Comparison of ENCODE assay signal across 12 cellular contexts in genomic region chr21:44082648-44083436, GRCh38. TPM values are rescaled to one million over a fixed set of nuclear protein-coding genes. Genes with fewer than 3 reads are reported as not detected.
DNase-seq lines count a peak whose midpoint lies in the region; ATAC-seq and TF ChIP-seq lines count a peak whose summit lies in the region.
"Had no signal": no experiment of that assay in that cellular context is flagged by ENCODE, and none has a peak within 500 bp of the region (broad histone marks: within the 10 kb centered on the region; RNA-seq: fewer than 3 reads in every experiment).

No MANE protein-coding gene starts in this region.

- H3K4me3 Mint-ChIP-seq in T-cell = peak overlapping the region; percentile 57 to 86 (median 71)
- no peak overlapping the region for H3K4me3 Mint-ChIP-seq in progenitor cell of endocrine pancreas (ENCODE audit: low read depth)

- H3K4me1 Mint-ChIP-seq in T-cell (peaks cover 92 to 93% (median 93%) of the 10 kb centered on the region in 3 donors), progenitor cell of endocrine pancreas (ENCODE audit: low read depth) (peaks cover 13% of the 10 kb centered on the region)

- no peak for ATAC-seq in T-cell (replicated peaks in 1 of 4)
- peak; percentile 55 for ATAC-seq in esophagus mucosa
- no peak for ATAC-seq in GM18868 (IDR thresholded peaks at IDR 0.05; ENCODE audit: unreplicated experiment)

- no peaks in the 10 kb centered on the region for H3K9me3 Mint-ChIP-seq in T-cell
- H3K9me3 Mint-ChIP-seq in progenitor cell of endocrine pancreas (ENCODE audit: low read depth) = no peaks in the 10 kb centered on the region

- H3K27me3 Mint-ChIP-seq in T-cell (no peaks in the 10 kb centered on the region), progenitor cell of endocrine pancreas (no peaks in the 10 kb centered on the region)

- H3K36me3 Mint-ChIP-seq in T-cell (peaks cover 72% of the 10 kb centered on the region), progenitor cell of endocrine pancreas (ENCODE audit: insufficient read depth) (peaks cover 27% of the 10 kb centered on the region)

- H3K27ac Mint-ChIP-seq in T-cell (peak overlapping the region; percentile 95 to 97), progenitor cell of endocrine pancreas (peak overlapping the region; percentile 81)

- DNase-seq in ELF-1 (ENCODE audit: low read depth, low spot score) (peak; percentile 66), T-cell (no peak), progenitor cell of endocrine pancreas (ENCODE audit: low spot score, unreplicated experiment) (no peak), germinal center (ENCODE audit: low spot score) (no peak), NCI-H748 treated with DMSO at 0.1 percent for 48 hours (lab: John Stamatoyannopoulos, UW) (no peak)
- no peak for DNase-seq in effector CD4-positive, alpha-beta T cell
- DNase-seq: DND-41; foreskin melanocyte; GOT3; stimulated activated CD4-positive, alpha-beta T cell treated with anti-CD3 and anti-CD28 coated beads, Interleukin-4, amount 100 ng/mL, for 1 hour had no signal

- POLR2A ChIA-PET in T-cell (lab: Charles Lee) = interaction anchor here in 1 of 2 donors (0.7 to 2.0 kb wide), 2 partner anchors 69 to 261 kb away, joined by 3 to 10 read pairs; no protein-coding TSS in a partner anchor

- CTCF ChIA-PET in T-cell (lab: Charles Lee) = interaction anchor here in 1 of 2 donors (0.6 to 4.5 kb wide), 7 partner anchors 8 to 220 kb away, joined by 3 to 22 read pairs (median 6); no protein-coding TSS in a partner anchor

- TF ChIP-seq CTCF in progenitor cell of endocrine pancreas (IDR thresholded peaks at IDR 0.05; ENCODE audit: unreplicated experiment) = no peak

RNA-seq across cellular contexts. Expression of gene PWP2, which starts 24.4 kb away (rescaled TPM):
- 10 to 100 TPM in 4 of 5 donors, 1 to 10 TPM in 1; 8.9 to 39.3 (median 12.3) TPM for total RNA-seq in T-cell
- 2.5 TPM for total RNA-seq in esophagus mucosa
- total RNA-seq in progenitor cell of endocrine pancreas = 5.3 and 7.0 TPM in 2 replicates

RNA-seq across cellular contexts. Expression of gene GATD3, which starts 50.6 kb away (rescaled TPM):
- total RNA-seq in T-cell (10 to 100 TPM; 12.3 to 75.0 (median 21.1) TPM), esophagus mucosa (3.3 TPM), progenitor cell of endocrine pancreas (16.7 and 20.6 TPM in 2 replicates)
